9 cellular contexts compared by ENCODE assay signal in genomic region chr6:30213654-30213998, GRCh38. TPM values are rescaled to one million over a fixed set of nuclear protein-coding genes. Genes with fewer than 3 reads are reported as not detected.
DNase-seq lines count a peak whose midpoint lies in the region; ATAC-seq and TF ChIP-seq lines count a peak whose summit lies in the region.
"Had no signal": no experiment of that assay in that cellular context is flagged by ENCODE, and none has a peak within 500 bp of the region (broad histone marks: within the 10 kb centered on the region; RNA-seq: fewer than 3 reads in every experiment).

No MANE protein-coding gene starts in this region.

- H3K4me3 Mint-ChIP-seq in natural killer cell = peak overlapping the region; percentile 97

- H3K4me1 ChIP-seq in colonic mucosa = peaks cover 7% of the 10 kb centered on the region

- no peak for ATAC-seq in natural killer cell
- ATAC-seq in HG02870 (IDR thresholded peaks at IDR 0.05; ENCODE audit: unreplicated experiment) = no peak
- no peak for ATAC-seq in HG03354 (IDR thresholded peaks at IDR 0.05; ENCODE audit: poor library complexity, severe bottlenecking, unreplicated experiment)

- intact Hi-C loops in colonic mucosa (cut with DNase I) = loop anchor here (5.0 kb wide), 1 partner anchor 111 kb away; no protein-coding TSS in a partner anchor
- intact Hi-C loops in natural killer cell (cut with micrococcal nuclease) = loop anchor here (1.0 to 5.0 kb wide), 2 partner anchors 113 to 146 kb away; partner anchors contain the start of genes PPP1R11 and TRIM39

- H3K36me3 Mint-ChIP-seq in natural killer cell = no peaks in the 10 kb centered on the region

- H3K27me3 ChIP-seq in BJ (ENCODE audit: control insufficient read depth, insufficient read depth, low read length) (no peaks in the 10 kb centered on the region), colonic mucosa (no peaks in the 10 kb centered on the region)

- H3K9ac ChIP-seq in colonic mucosa (ENCODE audit: low read depth in 2 of 2, low read length in 2 of 2) = peak overlapping the region; percentile 76 to 97

- H3K36me3 ChIP-seq in BJ (ENCODE audit: control insufficient read depth, insufficient read depth, low read length) (no peaks in the 10 kb centered on the region), colonic mucosa (no peaks in the 10 kb centered on the region)

- POLR2A ChIA-PET in BJ (lab: Charles Lee) = no interaction called here

- no peaks in the 10 kb centered on the region for H3K27me3 Mint-ChIP-seq in natural killer cell (ENCODE audit: low read depth in 2 of 2)

- H3K27ac ChIP-seq in colonic mucosa = peak overlapping the region; percentile 91

- H3K4me1 Mint-ChIP-seq in natural killer cell = peaks cover 55 to 65% of the 10 kb centered on the region in 2 donors

- H3K4me3 ChIP-seq in BJ (ENCODE audit: low read depth, low read length) (peak overlapping the region; percentile 79), colonic mucosa (peak overlapping the region; percentile 91)
- H3K4me3 ChIP-seq in Jurkat, Clone E6-1 (ENCODE audit: low read length) = peak overlapping the region; percentile 91

- DNase-seq in BJ (ENCODE audit: low read depth) (no peak), colonic mucosa (no peak), natural killer cell (no peak), mesenteric fat pad (ENCODE audit: low spot score) (no peak), GM03348 (ENCODE audit: low spot score) (no peak)
- no peak for DNase-seq in Jurkat, Clone E6-1 (ENCODE audit: low read depth, low spot score)

- TF ChIP-seq CTCF in BJ (IDR thresholded peaks at IDR 0.05; ENCODE audit: insufficient read depth, low read depth, low read length) (no peak), colonic mucosa (IDR thresholded peaks at IDR 0.05) (no peak), natural killer cell (IDR thresholded peaks at IDR 0.05) (no peak)

- H3K9me3 ChIP-seq in colonic mucosa = no peaks in the 10 kb centered on the region

- H3K9me3 Mint-ChIP-seq in natural killer cell = no peaks in the 10 kb centered on the region

- CTCF ChIA-PET in BJ (lab: Yijun Ruan, JAX) = interaction anchor here (0.8 to 1.2 kb wide), 2 partner anchors 83 to 564 kb away, joined by 3 to 5 read pairs; no protein-coding TSS in a partner anchor

- H3K27ac Mint-ChIP-seq in natural killer cell = peak overlapping the region; percentile 99 to 100

RNA-seq across cellular contexts. Expression of gene TRIM26, which starts 0.4 kb away (rescaled TPM):
- 31.8 and 41.8 TPM in 2 replicates for polyA plus RNA-seq in BJ (2011; rRNA removed)
- 23.9 and 29.8 TPM in 2 replicates for polyA minus RNA-seq in BJ (2011; rRNA and poly(A)+ RNA removed)
- polyA plus RNA-seq in Jurkat, Clone E6-1 (2012; ENCODE audit: insufficient read depth, insufficient read length) = 42.1 TPM
- total RNA-seq in colonic mucosa = 10 to 100 TPM; 48.2 to 53.5 TPM
- total RNA-seq in natural killer cell = 10 to 100 TPM; 69.3 to 73.7 (median 71.6) TPM
- 32.1 TPM for total RNA-seq in mesenteric fat pad

RNA-seq across cellular contexts. Expression of gene TRIM15, which starts 50.3 kb away (rescaled TPM):
- not detected in 2 replicates for polyA plus RNA-seq in BJ (2011; rRNA removed)
- polyA minus RNA-seq in BJ (2011; rRNA and poly(A)+ RNA removed) = not detected in 2 replicates
- polyA plus RNA-seq in Jurkat, Clone E6-1 (2012; ENCODE audit: insufficient read depth, insufficient read length) = not detected
- total RNA-seq in colonic mucosa (10 to 100 TPM; 26.8 to 47.3 TPM), natural killer cell (not detected), mesenteric fat pad (not detected)
- total RNA-seq: dermis microvascular lymphatic vessel endothelial cell had no signal

RNA-seq across cellular contexts. Expression of gene TRIM10, which starts 52.6 kb away (rescaled TPM):
- polyA plus RNA-seq in BJ (2011; rRNA removed) = not detected in 2 replicates
- polyA minus RNA-seq in BJ (2011; rRNA and poly(A)+ RNA removed) = not detected in 2 replicates
- not detected for polyA plus RNA-seq in Jurkat, Clone E6-1 (2012; ENCODE audit: insufficient read depth, insufficient read length)
- total RNA-seq in colonic mucosa (1 to 10 TPM; 3.8 to 3.9 TPM), natural killer cell (not detected), mesenteric fat pad (not detected)
- total RNA-seq: dermis microvascular lymphatic vessel endothelial cell had no signal

Comparison
In these comparisons a context has a peak if more than half of its experiments do, and no peak if none do; other contexts are left out.
1. RNA of gene TRIM15, which starts 50.3 kb away (total RNA-seq): 26.8 to 47.3 TPM in colonic mucosa; not detected in mesenteric fat pad (single experiment) and not detected in natural killer cell; every median in the first group is over 10 times any median in the second.
2. Peak in every context shown above with its lines, with median percentiles within 50 percentile points of each other: H3K4me3 ChIP-seq.